32 cellular contexts compared by ENCODE assay signal in the genomic region with DNA sequence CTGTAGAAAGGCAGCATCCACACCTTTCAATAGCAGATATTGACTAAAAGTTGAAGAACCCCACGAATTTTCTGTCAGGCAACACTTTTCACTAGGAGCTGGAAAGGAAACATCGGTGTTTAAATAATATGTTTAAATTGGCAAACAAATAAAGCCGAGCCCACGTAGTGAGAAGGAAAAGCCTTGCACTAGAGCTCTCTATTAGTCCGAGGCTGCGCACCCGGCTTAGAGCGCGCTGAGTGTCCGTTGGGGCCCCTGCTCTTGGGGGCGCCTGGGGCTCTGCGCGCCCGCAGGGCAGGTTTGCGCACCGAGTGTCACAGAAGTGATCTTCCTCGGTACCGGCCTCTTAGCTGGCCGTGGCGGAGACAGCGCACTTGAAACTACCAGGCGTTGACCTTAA. TPM values are rescaled to one million over a fixed set of nuclear protein-coding genes. Genes with fewer than 3 reads are reported as not detected.
"Had no signal": no experiment of that assay in that cellular context is flagged by ENCODE, and none has a peak within 500 bp of the region (broad histone marks: within the 10 kb centered on the region; RNA-seq: fewer than 3 reads in every experiment).

No MANE protein-coding gene starts in this region.

- H3K9ac ChIP-seq: parathyroid adenoma had no signal

- ATAC-seq: left lung; lower lobe of right lung; naive thymus-derived CD4-positive, alpha-beta T cell; natural killer cell treated with Interleukin-12 subunit alpha and Interleukin-12 subunit beta and Interleukin-15 and Interleukin-18, amount 100 ng/mL, for 72 hours; psoas muscle; stimulated activated naive B cell treated with anti-CD40 and anti-IgM and Interleukin-4, amounts not matched to agents 10 μg/mL and 1 μg/mL and 100 μg/mL, for 72 hours; stimulated activated naive CD8-positive, alpha-beta T cell treated with anti-CD3 and anti-CD28 coated beads, Interleukin-15, Interleukin-2, amounts not matched to agents 100 U/mL and 50 U/mL, for 24 hours had no signal

- H2AFZ ChIP-seq: parathyroid adenoma had no signal

- FAIRE-seq: islet of Langerhans, kidney had no signal

- H3K36me3 ChIP-seq: left lung, lower lobe of right lung, right atrium auricular region, right lobe of liver, stomach, thyroid gland, transverse colon, upper lobe of left lung, vagina had no signal

- DNase-seq: hypothalamus; immature natural killer cell; kidney; left lung; lower lobe of right lung; mammary epithelial cell; mesendoderm; naive thymus-derived CD4-positive, alpha-beta T cell; psoas muscle; stimulated activated CD4-positive, alpha-beta T cell treated with anti-CD3 and anti-CD28 coated beads, Interleukin-12 subunit alpha, Interleukin-12 subunit beta, amount 100 ng/mL, for 4 hours; stimulated activated CD4-positive, alpha-beta T cell treated with anti-CD3 and anti-CD28 coated beads, Interleukin-15, amount 100 ng/mL, for 24 hours; stimulated activated CD4-positive, alpha-beta T cell treated with anti-CD3 and anti-CD28 coated beads, Interleukin-2, amount 100 ng/mL, for 24 hours; stimulated activated CD4-positive, alpha-beta T cell treated with anti-CD3 and anti-CD28 coated beads, Interleukin-4, amount 100 ng/mL, for 1 hour; stimulated activated naive B cell treated with anti-CD40 and anti-IgM and Interleukin-4, amounts not matched to agents 10 μg/mL and 1 μg/mL and 100 μg/mL, for 72 hours; stimulated activated naive CD8-positive, alpha-beta T cell treated with anti-CD3 and anti-CD28 coated beads, Interleukin-15, Interleukin-2, amounts not matched to agents 100 U/mL and 50 U/mL, for 24 hours; stomach; testis; thyroid gland; transverse colon; upper lobe of left lung had no signal

- H3K27ac ChIP-seq: left lung, lower lobe of right lung, parathyroid adenoma, psoas muscle, right atrium auricular region, stomach, testis, thyroid gland, upper lobe of left lung, vagina had no signal

- H3K4me1 ChIP-seq: parathyroid adenoma had no signal

- H3K9me3 ChIP-seq: left lung, lower lobe of right lung, psoas muscle, right atrium auricular region, right lobe of liver, stomach, testis, thyroid gland, transverse colon, upper lobe of left lung, vagina had no signal

- H3K27me3 ChIP-seq: right lobe of liver had no signal

- H3K4me3 ChIP-seq: left lung, lower lobe of right lung, psoas muscle, right atrium auricular region, stomach, testis, thyroid gland, transverse colon, upper lobe of left lung, vagina had no signal

- H3K79me2 ChIP-seq: parathyroid adenoma had no signal

RNA-seq across cellular contexts. Expression of gene TTC6, which starts 6.4 kb away (rescaled TPM):
- total RNA-seq: kidney; mammary epithelial cell; mononuclear cell; myocyte; naive thymus-derived CD4-positive, alpha-beta T cell; natural killer cell treated with Interleukin-12 subunit alpha and Interleukin-12 subunit beta and Interleukin-15 and Interleukin-18, amount 100 ng/mL, for 72 hours; osteocyte; posterior vena cava; psoas muscle; right atrium auricular region had no signal
- polyA plus RNA-seq: immature natural killer cell; mammary epithelial cell; naive thymus-derived CD4-positive, alpha-beta T cell; neural cell; psoas muscle had no signal

RNA-seq across cellular contexts. Expression of gene FOXA1, which starts 6.8 kb away (rescaled TPM):
- total RNA-seq: kidney; naive thymus-derived CD4-positive, alpha-beta T cell; natural killer cell treated with Interleukin-12 subunit alpha and Interleukin-12 subunit beta and Interleukin-15 and Interleukin-18, amount 100 ng/mL, for 72 hours; osteocyte; psoas muscle; right atrium auricular region; skeletal muscle tissue had no signal
- polyA plus RNA-seq: immature natural killer cell; naive thymus-derived CD4-positive, alpha-beta T cell; neural cell had no signal
